In the genomic region with DNA sequence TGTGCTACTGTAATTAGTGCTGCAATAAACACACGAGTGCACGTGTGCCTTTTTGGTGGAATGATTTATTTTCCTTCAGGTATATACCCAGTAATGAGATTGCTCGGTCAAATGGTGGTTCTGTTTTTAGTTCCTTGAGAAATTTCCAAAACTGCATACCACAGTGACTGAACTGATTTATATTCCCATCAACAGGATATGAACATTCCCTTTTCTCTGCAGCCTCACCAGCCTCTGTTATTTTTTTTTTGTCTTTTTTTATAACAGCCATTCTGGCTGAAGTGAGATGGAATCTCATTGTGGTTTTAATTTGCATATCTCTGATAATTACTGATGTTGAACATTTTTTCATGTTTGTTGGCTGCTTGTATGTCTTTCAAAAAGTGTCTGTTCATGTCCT, we compare ENCODE assay signal across 30 cellular contexts.
"Had no signal": no experiment of that assay in that cellular context is flagged by ENCODE, and none has a peak within 500 bp of the region (broad histone marks: within the 10 kb centered on the region; RNA-seq: fewer than 3 reads in every experiment).

No MANE protein-coding gene starts in this region.

- H3K4me1 Mint-ChIP-seq: activated B cell treated with CpG ODN at 0.5 μM for 24 hours; activated CD8-positive, alpha-beta memory T cell treated with anti-CD3 and anti-CD28 coated beads, Interleukin-2, amount 10 ng/mL, durations not matched to agents 7 days and 5 days; activated naive CD4-positive, alpha-beta T cell treated with anti-CD3 and anti-CD28 coated beads, Interleukin-2, amount 50 U/mL, for 24 hours; activated naive CD8-positive, alpha-beta T cell treated with anti-CD3 and anti-CD28 coated beads for 36 hours; central memory CD8-positive, alpha-beta T cell; T-helper 17 cell had no signal

- DNase-seq: activated B cell treated with CpG ODN at 0.5 μM for 24 hours; activated CD4-positive, alpha-beta T cell treated with anti-CD3 and anti-CD28 coated beads for 48 hours; activated CD4-positive, alpha-beta T cell treated with anti-CD3 and anti-CD28 coated beads, Interleukin-2, amount 50 U/mL, for 1 hour; activated CD4-positive, alpha-beta T cell treated with anti-CD3 and anti-CD28 coated beads, Interleukin-2, amount 50 U/mL, for 48 hours; activated CD8-positive, alpha-beta memory T cell treated with anti-CD3 and anti-CD28 coated beads, Interleukin-2, amount 10 ng/mL, durations not matched to agents 7 days and 5 days; activated CD8-positive, alpha-beta memory T cell treated with anti-CD3 and anti-CD28 coated beads, Interleukin-2, amount 50 U/mL, for 4 hours; activated CD8-positive, alpha-beta T cell treated with anti-CD3 and anti-CD28 coated beads for 36 hours; activated effector memory CD4-positive, alpha-beta T cell treated with anti-CD3 and anti-CD28 coated beads, Interleukin-2, amount 50 U/mL, for 16 hours; activated naive CD4-positive, alpha-beta T cell treated with anti-CD3 and anti-CD28 coated beads for 36 hours; activated naive CD8-positive, alpha-beta T cell treated with anti-CD3 and anti-CD28 coated beads for 36 hours; activated T-cell treated with anti-CD3 and anti-CD28 coated beads, Interleukin-2, amount 50 U/mL, for 1 hour; activated T-cell treated with anti-CD3 and anti-CD28 coated beads, Interleukin-2, amount 50 U/mL, for 48 hours; anterior cingulate cortex; brain microvascular endothelial cell; effector CD8-positive, alpha-beta T cell; esophagus squamous epithelium; foreskin melanocyte; heart right ventricle; T-helper 1 cell; T-helper 17 cell; T1000; WERI-Rb-1 had no signal

- H3K4me1 ChIP-seq: esophagus squamous epithelium, gastroesophageal sphincter, heart right ventricle had no signal

- H3K9me3 ChIP-seq: esophagus squamous epithelium, gastroesophageal sphincter had no signal

- H3K36me3 Mint-ChIP-seq: activated CD8-positive, alpha-beta memory T cell treated with anti-CD3 and anti-CD28 coated beads, Interleukin-2, amount 10 ng/mL, durations not matched to agents 7 days and 5 days; activated naive CD4-positive, alpha-beta T cell treated with anti-CD3 and anti-CD28 coated beads, Interleukin-2, amount 50 U/mL, for 24 hours; activated naive CD8-positive, alpha-beta T cell treated with anti-CD3 and anti-CD28 coated beads for 36 hours had no signal

- H3K36me3 ChIP-seq: brain microvascular endothelial cell, esophagus squamous epithelium, gastroesophageal sphincter, heart right ventricle, WERI-Rb-1 had no signal

- H3K27me3 ChIP-seq: brain microvascular endothelial cell, esophagus squamous epithelium, gastroesophageal sphincter, heart right ventricle had no signal

- H3K27me3 Mint-ChIP-seq: activated B cell treated with CpG ODN at 0.5 μM for 24 hours; activated CD8-positive, alpha-beta memory T cell treated with anti-CD3 and anti-CD28 coated beads, Interleukin-2, amount 10 ng/mL, durations not matched to agents 7 days and 5 days; activated CD8-positive, alpha-beta T cell treated with anti-CD3 and anti-CD28 coated beads for 36 hours; activated naive CD4-positive, alpha-beta T cell treated with anti-CD3 and anti-CD28 coated beads, Interleukin-2, amount 50 U/mL, for 24 hours; activated naive CD8-positive, alpha-beta T cell treated with anti-CD3 and anti-CD28 coated beads for 36 hours; central memory CD8-positive, alpha-beta T cell; T-helper 17 cell had no signal

- ATAC-seq: activated CD4-positive, CD25-positive, alpha-beta regulatory T cell treated with anti-CD3 and anti-CD28 coated beads, Interleukin-2, amount 50 U/mL, for 24 hours; activated CD8-positive, alpha-beta memory T cell treated with anti-CD3 and anti-CD28 coated beads, Interleukin-2, amount 10 ng/mL, durations not matched to agents 7 days and 5 days; activated CD8-positive, alpha-beta T cell treated with anti-CD3 and anti-CD28 coated beads for 36 hours; gastroesophageal sphincter; heart right ventricle; T-helper 17 cell had no signal

- H3K4me3 Mint-ChIP-seq: activated B cell treated with CpG ODN at 0.5 μM for 24 hours; activated CD8-positive, alpha-beta memory T cell treated with anti-CD3 and anti-CD28 coated beads, Interleukin-2, amount 10 ng/mL, durations not matched to agents 7 days and 5 days; activated CD8-positive, alpha-beta T cell treated with anti-CD3 and anti-CD28 coated beads for 36 hours; activated naive CD4-positive, alpha-beta T cell treated with anti-CD3 and anti-CD28 coated beads for 36 hours; activated naive CD4-positive, alpha-beta T cell treated with anti-CD3 and anti-CD28 coated beads, Interleukin-2, amount 50 U/mL, for 24 hours; activated naive CD8-positive, alpha-beta T cell treated with anti-CD3 and anti-CD28 coated beads for 36 hours; activated T-helper 1 cell treated with anti-CD3 and anti-CD28 coated beads, Interleukin-12 subunit alpha, Interleukin-12 subunit beta, Interleukin-2, Interleukin-4 antibody, amounts not matched to agents 30 ng/mL and 10 ng/mL and 1 ng/mL, durations not matched to agents 14 hours and 24 hours and 36 hours; central memory CD8-positive, alpha-beta T cell; T-helper 17 cell; T-helper 2 cell treated with Interferon-gamma antibody and Interleukin-4, amounts not matched to agents 5 μg/mL and 100 μg/mL, for 36 hours had no signal

- H3K4me3 ChIP-seq: esophagus squamous epithelium, gastroesophageal sphincter, heart right ventricle had no signal

- H3K9me3 Mint-ChIP-seq: activated B cell treated with CpG ODN at 0.5 μM for 24 hours; activated CD8-positive, alpha-beta T cell treated with anti-CD3 and anti-CD28 coated beads for 36 hours; activated naive CD4-positive, alpha-beta T cell treated with anti-CD3 and anti-CD28 coated beads for 36 hours; activated naive CD4-positive, alpha-beta T cell treated with anti-CD3 and anti-CD28 coated beads, Interleukin-2, amount 50 U/mL, for 24 hours; activated naive CD8-positive, alpha-beta T cell treated with anti-CD3 and anti-CD28 coated beads for 36 hours; activated T-helper 1 cell treated with anti-CD3 and anti-CD28 coated beads, Interleukin-12 subunit alpha, Interleukin-12 subunit beta, Interleukin-2, Interleukin-4 antibody, amounts not matched to agents 30 ng/mL and 10 ng/mL and 1 ng/mL, durations not matched to agents 14 hours and 24 hours and 36 hours; activated T-helper 2 cell treated with anti-CD3 and anti-CD28 coated beads, Interferon-gamma antibody, Interleukin-2, Interleukin-4, amounts not matched to agents 10 μg/mL and 5 μg/mL and 100 μg/mL, durations not matched to agents 14 hours and 24 hours and 36 hours; T-helper 2 cell treated with Interferon-gamma antibody and Interleukin-4, amounts not matched to agents 5 μg/mL and 100 μg/mL, for 36 hours had no signal

- H3K27ac ChIP-seq: brain microvascular endothelial cell, epithelial cell of prostate, esophagus squamous epithelium, gastroesophageal sphincter, heart right ventricle, WERI-Rb-1 had no signal

- H3K27ac Mint-ChIP-seq: activated B cell treated with CpG ODN at 0.5 μM for 24 hours; activated CD8-positive, alpha-beta memory T cell treated with anti-CD3 and anti-CD28 coated beads, Interleukin-2, amount 10 ng/mL, durations not matched to agents 7 days and 5 days; activated CD8-positive, alpha-beta T cell treated with anti-CD3 and anti-CD28 coated beads for 36 hours; activated naive CD4-positive, alpha-beta T cell treated with anti-CD3 and anti-CD28 coated beads for 36 hours; activated naive CD4-positive, alpha-beta T cell treated with anti-CD3 and anti-CD28 coated beads, Interleukin-2, amount 50 U/mL, for 24 hours; activated naive CD8-positive, alpha-beta T cell treated with anti-CD3 and anti-CD28 coated beads for 36 hours; activated T-helper 1 cell treated with anti-CD3 and anti-CD28 coated beads, Interleukin-12 subunit alpha, Interleukin-12 subunit beta, Interleukin-2, Interleukin-4 antibody, amounts not matched to agents 30 ng/mL and 10 ng/mL and 1 ng/mL, durations not matched to agents 14 hours and 24 hours and 36 hours; activated T-helper 2 cell treated with anti-CD3 and anti-CD28 coated beads, Interferon-gamma antibody, Interleukin-2, Interleukin-4, amounts not matched to agents 10 μg/mL and 5 μg/mL and 100 μg/mL, durations not matched to agents 14 hours and 24 hours and 36 hours; T-helper 17 cell; T-helper 2 cell treated with Interferon-gamma antibody and Interleukin-4, amounts not matched to agents 5 μg/mL and 100 μg/mL, for 36 hours had no signal
